24 cellular contexts compared by ENCODE assay signal in genomic region chr11:2114430-2115241, GRCh38. TPM values are rescaled to one million over a fixed set of nuclear protein-coding genes. Genes with fewer than 3 reads are reported as not detected.
"Had no signal": no experiment of that assay in that cellular context is flagged by ENCODE, and none has a peak within 500 bp of the region (broad histone marks: within the 10 kb centered on the region; RNA-seq: fewer than 3 reads in every experiment).

No MANE protein-coding gene starts in this region.

- H3K4me3 ChIP-seq: hepatocyte, thoracic aorta had no signal

- DNase-seq: activated CD4-positive, alpha-beta T cell treated with anti-CD3 and anti-CD28 coated beads, Interleukin-2, amount 50 U/mL, for 4 hours; activated gamma-delta T cell treated with Interleukin-2 at 50 U/mL for 16 hours; activated T-cell treated with anti-CD3 and anti-CD28 coated beads for 4 hours; anterior cingulate cortex; caudate nucleus; dermis blood vessel endothelial cell; effector memory CD4-positive, alpha-beta T cell; foreskin keratinocyte; immature natural killer cell; kidney glomerular epithelial cell; left ventricle myocardium superior; naive B cell; stimulated activated CD4-positive, alpha-beta T cell treated with anti-CD3 and anti-CD28 coated beads, Interleukin-2, amount 100 ng/mL, for 48 hours; stimulated activated CD8-positive, alpha-beta memory T cell treated with anti-CD3 and anti-CD28 coated beads, Interleukin-4, amount 100 ng/mL, for 48 hours; stimulated activated naive CD4-positive, alpha-beta T cell treated with Interleukin-2 at 50 U/mL for 16 hours; T-helper 1 cell; T-helper 9 cell had no signal

- H3K27me3 ChIP-seq: hepatocyte had no signal

- H3K4me1 ChIP-seq: foreskin keratinocyte had no signal

- ATAC-seq: foreskin keratinocyte, left ventricle myocardium superior, WTC11 had no signal

- H3K27ac ChIP-seq: foreskin keratinocyte, hepatocyte, thoracic aorta had no signal

- H3K36me3 ChIP-seq: thoracic aorta had no signal

RNA-seq across cellular contexts. Expression of gene IGF2, which starts 24.6 kb away (rescaled TPM):
- polyA plus RNA-seq: immature natural killer cell had no signal

RNA-seq across cellular contexts. Expression of gene INS, which starts 46.4 kb away (rescaled TPM):
- total RNA-seq: activated T-helper 1 cell treated with anti-CD3 and anti-CD28 coated beads, Interleukin-12 subunit alpha, Interleukin-12 subunit beta, Interleukin-2, Interleukin-4 antibody, amounts not matched to agents 30 ng/mL and 10 ng/mL and 1 ng/mL, durations not matched to agents 14 hours and 24 hours and 36 hours; dermis blood vessel endothelial cell; foreskin keratinocyte; hepatocyte; left ventricle myocardium superior; neural crest cell; omental fat pad; thoracic aorta; ureter; WTC11 had no signal
- polyA plus RNA-seq: foreskin keratinocyte, hepatocyte, immature natural killer cell had no signal

RNA-seq across cellular contexts. Expression of gene TH, which starts 57.0 kb away (rescaled TPM):
- total RNA-seq: activated T-helper 1 cell treated with anti-CD3 and anti-CD28 coated beads, Interleukin-12 subunit alpha, Interleukin-12 subunit beta, Interleukin-2, Interleukin-4 antibody, amounts not matched to agents 30 ng/mL and 10 ng/mL and 1 ng/mL, durations not matched to agents 14 hours and 24 hours and 36 hours; dermis blood vessel endothelial cell; left ventricle myocardium superior; omental fat pad; thoracic aorta; WTC11 had no signal
- polyA plus RNA-seq: immature natural killer cell had no signal
